ENCODE assay signal across 8 cellular contexts in the genomic region with DNA sequence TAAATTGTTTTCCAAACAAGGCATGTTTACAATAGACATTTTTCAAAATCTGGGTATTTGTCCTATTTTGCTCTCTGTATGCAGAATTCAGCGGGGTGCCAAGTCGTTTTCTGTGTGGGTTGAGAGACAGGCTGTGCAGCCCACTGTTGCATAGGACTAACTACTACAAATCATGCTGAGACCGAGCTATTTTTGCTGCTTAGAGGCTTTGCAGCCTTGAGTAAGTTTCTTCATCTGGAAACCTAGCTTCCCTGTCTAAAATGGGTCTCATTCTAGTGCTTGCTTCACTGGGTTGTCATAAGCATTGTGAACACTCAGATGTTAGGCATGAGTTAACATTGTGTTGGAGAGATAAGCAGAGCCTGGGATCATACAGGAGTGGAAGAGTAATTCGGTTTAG. TPM values are rescaled to one million over a fixed set of nuclear protein-coding genes. Genes with fewer than 3 reads are reported as not detected.
DNase-seq lines count a peak whose midpoint lies in the region; ATAC-seq, FAIRE-seq and TF ChIP-seq lines count a peak whose summit lies in the region.

No MANE protein-coding gene starts in this region.

- no peaks in the 10 kb centered on the region for H3K9me3 Mint-ChIP-seq in activated T-helper 2 cell treated with anti-CD3 and anti-CD28 coated beads, Interferon-gamma antibody, Interleukin-2, Interleukin-4, amounts not matched to agents 10 μg/mL and 5 μg/mL and 100 μg/mL, durations not matched to agents 14 hours and 24 hours and 36 hours

- no peak for DNase-seq in right atrium auricular region (ENCODE audit: low spot score)
- no peak for DNase-seq in Right ventricle myocardium inferior (ENCODE audit: missing footprints)
- peak; percentile 5 for DNase-seq in activated T-helper 2 cell treated with anti-CD3 and anti-CD28 coated beads, Interferon-gamma antibody, Interleukin-2, Interleukin-4, amounts not matched to agents 10 μg/mL and 5 μg/mL and 100 μg/mL, durations not matched to agents 14 hours and 24 hours and 36 hours (ENCODE audit: low spot score)
- DNase-seq in suprapubic skin (ENCODE audit: low spot score in 2 of 2): no peak
- no peak for DNase-seq in H54 (ENCODE audit: insufficient read length, low spot score)
- DNase-seq in stimulated activated CD8-positive, alpha-beta memory T cell treated with anti-CD3 and anti-CD28 coated beads, Interleukin-4, amount 100 ng/mL, for 48 hours: no peak

- H3K4me1 Mint-ChIP-seq in activated T-helper 2 cell treated with anti-CD3 and anti-CD28 coated beads, Interferon-gamma antibody, Interleukin-2, Interleukin-4, amounts not matched to agents 10 μg/mL and 5 μg/mL and 100 μg/mL, durations not matched to agents 14 hours and 24 hours and 36 hours (ENCODE audit: low read depth): peaks cover 41% of the 10 kb centered on the region

- H3K4me3 ChIP-seq in right atrium auricular region (peak overlapping the region; percentile 80 to 84), iPS-18c (ENCODE audit: insufficient read depth, low read depth, low read length) (peak overlapping the region; percentile 36; the same call in 1 of the 2 replicates), suprapubic skin (peak overlapping the region; percentile 98)

- no peak for TF ChIP-seq POLR2A in suprapubic skin (IDR thresholded peaks at IDR 0.05)
- no peak for TF ChIP-seq POLR2A in H54 (IDR thresholded peaks at IDR 0.05; ENCODE audit: low read depth, low read length)

- H3K27me3 ChIP-seq in right atrium auricular region (no peaks in the 10 kb centered on the region), suprapubic skin (no peaks in the 10 kb centered on the region)

- peak overlapping the region; percentile 80 for H3K27ac Mint-ChIP-seq in activated T-helper 2 cell treated with anti-CD3 and anti-CD28 coated beads, Interferon-gamma antibody, Interleukin-2, Interleukin-4, amounts not matched to agents 10 μg/mL and 5 μg/mL and 100 μg/mL, durations not matched to agents 14 hours and 24 hours and 36 hours

- no peaks in the 10 kb centered on the region for H3K27me3 Mint-ChIP-seq in activated T-helper 2 cell treated with anti-CD3 and anti-CD28 coated beads, Interferon-gamma antibody, Interleukin-2, Interleukin-4, amounts not matched to agents 10 μg/mL and 5 μg/mL and 100 μg/mL, durations not matched to agents 14 hours and 24 hours and 36 hours (ENCODE audit: low read depth)

- H3K9me3 ChIP-seq in right atrium auricular region (no peaks in the 10 kb centered on the region), iPS-18c (ENCODE audit: control insufficient read depth, insufficient read depth, low read length) (no peaks in the 10 kb centered on the region), suprapubic skin (no peaks in the 10 kb centered on the region)

- H3K36me3 Mint-ChIP-seq in activated T-helper 2 cell treated with anti-CD3 and anti-CD28 coated beads, Interferon-gamma antibody, Interleukin-2, Interleukin-4, amounts not matched to agents 10 μg/mL and 5 μg/mL and 100 μg/mL, durations not matched to agents 14 hours and 24 hours and 36 hours (ENCODE audit: low read depth): peaks cover 13% of the 10 kb centered on the region

- TF ChIP-seq CTCF in right atrium auricular region (IDR thresholded peaks at IDR 0.05) (no peak), suprapubic skin (IDR thresholded peaks at IDR 0.05) (no peak)

- H3K36me3 ChIP-seq in right atrium auricular region (no peaks in the 10 kb centered on the region), suprapubic skin (no peaks in the 10 kb centered on the region)

- no peak for FAIRE-seq in H54 (lab: Jason Lieb, UNC)

- 42% methylated on average over 4 of the region's 4 CpGs for WGBS in suprapubic skin

- H3K4me1 ChIP-seq in right atrium auricular region: peaks cover 0 to 27% of the 10 kb centered on the region in 2 donors
- peaks cover 38% of the 10 kb centered on the region for H3K4me1 ChIP-seq in suprapubic skin

- H3K4me3 Mint-ChIP-seq in activated T-helper 2 cell treated with anti-CD3 and anti-CD28 coated beads, Interferon-gamma antibody, Interleukin-2, Interleukin-4, amounts not matched to agents 10 μg/mL and 5 μg/mL and 100 μg/mL, durations not matched to agents 14 hours and 24 hours and 36 hours (ENCODE audit: low read depth): peak overlapping the region; percentile 83

- ATAC-seq in Right ventricle myocardium inferior (no peak), GM19023 (IDR thresholded peaks at IDR 0.05; ENCODE audit: unreplicated experiment) (no peak)

- intact Hi-C loops in Right ventricle myocardium inferior (cut with DNase I): no loop called here
- intact Hi-C loops in activated T-helper 2 cell treated with anti-CD3 and anti-CD28 coated beads, Interferon-gamma antibody, Interleukin-2, Interleukin-4, amounts not matched to agents 10 μg/mL and 5 μg/mL and 100 μg/mL, durations not matched to agents 14 hours and 24 hours and 36 hours (cut with micrococcal nuclease): no loop called here

- no peak for TF ChIP-seq EP300 in suprapubic skin (IDR thresholded peaks at IDR 0.05)

- peak overlapping the region; percentile 92 to 93 for H3K27ac ChIP-seq in right atrium auricular region
- no peak overlapping the region for H3K27ac ChIP-seq in suprapubic skin

RNA-seq across cellular contexts. Expression of a gene that starts 1.3 kb away (rescaled TPM):
- 10 to 100 TPM; 19.5 to 23.2 TPM for total RNA-seq in right atrium auricular region
- total RNA-seq in Right ventricle myocardium inferior: 15.9 TPM
- 70.6 and 76.4 TPM in 2 replicates for total RNA-seq in activated T-helper 2 cell treated with anti-CD3 and anti-CD28 coated beads, Interferon-gamma antibody, Interleukin-2, Interleukin-4, amounts not matched to agents 10 μg/mL and 5 μg/mL and 100 μg/mL, durations not matched to agents 14 hours and 24 hours and 36 hours
- total RNA-seq in suprapubic skin: 10 to 100 TPM; 14.9 to 29.0 (median 22.9) TPM

Comparison
In these comparisons a context has a peak if more than half of its experiments do, and no peak if none do; other contexts are left out.
1. H3K4me3 ChIP-seq: peak in every context shown above with its lines; median percentile 98 in suprapubic skin; 82 in right atrium auricular region; 36 in iPS-18c.